1 cellular context compared by ENCODE assay signal in the genomic region with DNA sequence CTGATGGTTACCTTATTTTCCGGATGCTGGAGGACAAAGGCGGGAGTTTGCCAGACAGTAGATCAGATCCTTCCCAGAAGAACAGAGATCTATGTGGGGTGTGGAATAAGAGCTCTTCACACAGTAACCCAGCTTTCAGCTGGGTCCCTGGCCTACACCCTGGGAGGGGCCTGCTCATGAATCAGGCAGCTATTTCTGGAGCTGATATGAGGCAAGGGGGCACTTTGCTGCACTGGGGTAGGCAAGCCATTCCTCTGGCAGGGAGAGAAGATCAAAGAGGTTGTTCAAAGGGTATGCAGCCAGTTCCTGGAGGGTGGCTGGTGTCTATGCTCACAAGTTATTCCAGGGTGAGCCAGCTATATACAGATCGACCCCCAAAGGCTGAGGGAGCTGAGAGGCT.
TF ChIP-seq lines count a peak whose summit lies in the region.

No MANE protein-coding gene starts in this region.

TF ChIP-seq in HepG2, 621 proteins besides CTCF, POLR2A, EP300 and RAD21 (continues in another document):
- TF ChIP-seq HMG20A (CRISPR knock-in tag; IDR thresholded peaks at IDR 0.05; ENCODE audit: borderline replicate concordance) (0 out of 2 replicates have a peak, but pooled peaks have one; percentile 17), ELF3 (CRISPR knock-in tag; IDR thresholded peaks at IDR 0.05) (0 out of 2 replicates have a peak, but pooled peaks have one; percentile 15), ZNF609 (CRISPR knock-in tag; IDR thresholded peaks at IDR 0.05; ENCODE audit: borderline replicate concordance) (no peak), ZNF496 (CRISPR knock-in tag; IDR thresholded peaks at IDR 0.05; ENCODE audit: insufficient replicate concordance) (no peak), SNAPC4 (CRISPR knock-in tag; IDR thresholded peaks at IDR 0.05) (no peak), THAP9 (CRISPR knock-in tag; IDR thresholded peaks at IDR 0.05; ENCODE audit: borderline replicate concordance) (no peak), ZNF224 (CRISPR knock-in tag; IDR thresholded peaks at IDR 0.05) (no peak), PAXIP1 (CRISPR knock-in tag; conservative IDR thresholded peaks at IDR 0.05) (0 out of 2 replicates have a peak, but pooled peaks have one; percentile 15), PATZ1 (CRISPR knock-in tag; IDR thresholded peaks at IDR 0.05) (peak; percentile 60), SAP130 (CRISPR knock-in tag; IDR thresholded peaks at IDR 0.05; ENCODE audit: low read depth) (peak; percentile 31), SIX1 (CRISPR knock-in tag; IDR thresholded peaks at IDR 0.05; ENCODE audit: borderline replicate concordance) (no peak), SRSF4 (IDR thresholded peaks at IDR 0.05; ENCODE audit: low read depth, low read length, poor library complexity, severe bottlenecking) (no peak), ZNF879 (CRISPR knock-in tag; IDR thresholded peaks at IDR 0.05) (no peak), MEIS1 (CRISPR knock-in tag; IDR thresholded peaks at IDR 0.05; ENCODE audit: borderline replicate concordance) (no peak), PTBP1 (IDR thresholded peaks at IDR 0.05; ENCODE audit: low read depth, low read length, poor library complexity, severe bottlenecking) (no peak), TCF7 (IDR thresholded peaks at IDR 0.05; ENCODE audit: low read depth) (peak; percentile 59; the same call in 1 of the 2 replicates)
- TF ChIP-seq, protein P1, sequence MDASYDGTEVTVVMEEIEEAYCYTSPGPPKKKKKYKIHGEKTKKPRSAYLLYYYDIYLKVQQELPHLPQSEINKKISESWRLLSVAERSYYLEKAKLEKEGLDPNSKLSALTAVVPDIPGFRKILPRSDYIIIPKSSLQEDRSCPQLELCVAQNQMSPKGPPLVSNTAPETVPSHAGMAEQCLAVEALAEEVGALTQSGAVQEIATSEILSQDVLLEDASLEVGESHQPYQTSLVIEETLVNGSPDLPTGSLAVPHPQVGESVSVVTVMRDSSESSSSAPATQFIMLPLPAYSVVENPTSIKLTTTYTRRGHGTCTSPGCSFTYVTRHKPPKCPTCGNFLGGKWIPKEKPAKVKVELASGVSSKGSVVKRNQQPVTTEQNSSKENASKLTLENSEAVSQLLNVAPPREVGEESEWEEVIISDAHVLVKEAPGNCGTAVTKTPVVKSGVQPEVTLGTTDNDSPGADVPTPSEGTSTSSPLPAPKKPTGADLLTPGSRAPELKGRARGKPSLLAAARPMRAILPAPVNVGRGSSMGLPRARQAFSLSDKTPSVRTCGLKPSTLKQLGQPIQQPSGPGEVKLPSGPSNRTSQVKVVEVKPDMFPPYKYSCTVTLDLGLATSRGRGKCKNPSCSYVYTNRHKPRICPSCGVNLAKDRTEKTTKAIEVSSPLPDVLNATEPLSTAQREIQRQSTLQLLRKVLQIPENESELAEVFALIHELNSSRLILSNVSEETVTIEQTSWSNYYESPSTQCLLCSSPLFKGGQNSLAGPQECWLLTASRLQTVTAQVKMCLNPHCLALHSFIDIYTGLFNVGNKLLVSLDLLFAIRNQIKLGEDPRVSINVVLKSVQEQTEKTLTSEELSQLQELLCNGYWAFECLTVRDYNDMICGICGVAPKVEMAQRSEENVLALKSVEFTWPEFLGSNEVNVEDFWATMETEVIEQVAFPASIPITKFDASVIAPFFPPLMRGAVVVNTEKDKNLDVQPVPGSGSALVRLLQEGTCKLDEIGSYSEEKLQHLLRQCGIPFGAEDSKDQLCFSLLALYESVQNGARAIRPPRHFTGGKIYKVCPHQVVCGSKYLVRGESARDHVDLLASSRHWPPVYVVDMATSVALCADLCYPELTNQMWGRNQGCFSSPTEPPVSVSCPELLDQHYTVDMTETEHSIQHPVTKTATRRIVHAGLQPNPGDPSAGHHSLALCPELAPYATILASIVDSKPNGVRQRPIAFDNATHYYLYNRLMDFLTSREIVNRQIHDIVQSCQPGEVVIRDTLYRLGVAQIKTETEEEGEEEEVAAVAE (CRISPR knock-in tag; IDR thresholded peaks at IDR 0.05; ENCODE audit: borderline replicate concordance): no peak
- TF ChIP-seq, protein P2, sequence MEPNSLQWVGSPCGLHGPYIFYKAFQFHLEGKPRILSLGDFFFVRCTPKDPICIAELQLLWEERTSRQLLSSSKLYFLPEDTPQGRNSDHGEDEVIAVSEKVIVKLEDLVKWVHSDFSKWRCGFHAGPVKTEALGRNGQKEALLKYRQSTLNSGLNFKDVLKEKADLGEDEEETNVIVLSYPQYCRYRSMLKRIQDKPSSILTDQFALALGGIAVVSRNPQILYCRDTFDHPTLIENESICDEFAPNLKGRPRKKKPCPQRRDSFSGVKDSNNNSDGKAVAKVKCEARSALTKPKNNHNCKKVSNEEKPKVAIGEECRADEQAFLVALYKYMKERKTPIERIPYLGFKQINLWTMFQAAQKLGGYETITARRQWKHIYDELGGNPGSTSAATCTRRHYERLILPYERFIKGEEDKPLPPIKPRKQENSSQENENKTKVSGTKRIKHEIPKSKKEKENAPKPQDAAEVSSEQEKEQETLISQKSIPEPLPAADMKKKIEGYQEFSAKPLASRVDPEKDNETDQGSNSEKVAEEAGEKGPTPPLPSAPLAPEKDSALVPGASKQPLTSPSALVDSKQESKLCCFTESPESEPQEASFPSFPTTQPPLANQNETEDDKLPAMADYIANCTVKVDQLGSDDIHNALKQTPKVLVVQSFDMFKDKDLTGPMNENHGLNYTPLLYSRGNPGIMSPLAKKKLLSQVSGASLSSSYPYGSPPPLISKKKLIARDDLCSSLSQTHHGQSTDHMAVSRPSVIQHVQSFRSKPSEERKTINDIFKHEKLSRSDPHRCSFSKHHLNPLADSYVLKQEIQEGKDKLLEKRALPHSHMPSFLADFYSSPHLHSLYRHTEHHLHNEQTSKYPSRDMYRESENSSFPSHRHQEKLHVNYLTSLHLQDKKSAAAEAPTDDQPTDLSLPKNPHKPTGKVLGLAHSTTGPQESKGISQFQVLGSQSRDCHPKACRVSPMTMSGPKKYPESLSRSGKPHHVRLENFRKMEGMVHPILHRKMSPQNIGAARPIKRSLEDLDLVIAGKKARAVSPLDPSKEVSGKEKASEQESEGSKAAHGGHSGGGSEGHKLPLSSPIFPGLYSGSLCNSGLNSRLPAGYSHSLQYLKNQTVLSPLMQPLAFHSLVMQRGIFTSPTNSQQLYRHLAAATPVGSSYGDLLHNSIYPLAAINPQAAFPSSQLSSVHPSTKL (CRISPR knock-in tag; IDR thresholded peaks at IDR 0.05): no peak
